2 cellular contexts compared by ENCODE assay signal in the genomic region with DNA sequence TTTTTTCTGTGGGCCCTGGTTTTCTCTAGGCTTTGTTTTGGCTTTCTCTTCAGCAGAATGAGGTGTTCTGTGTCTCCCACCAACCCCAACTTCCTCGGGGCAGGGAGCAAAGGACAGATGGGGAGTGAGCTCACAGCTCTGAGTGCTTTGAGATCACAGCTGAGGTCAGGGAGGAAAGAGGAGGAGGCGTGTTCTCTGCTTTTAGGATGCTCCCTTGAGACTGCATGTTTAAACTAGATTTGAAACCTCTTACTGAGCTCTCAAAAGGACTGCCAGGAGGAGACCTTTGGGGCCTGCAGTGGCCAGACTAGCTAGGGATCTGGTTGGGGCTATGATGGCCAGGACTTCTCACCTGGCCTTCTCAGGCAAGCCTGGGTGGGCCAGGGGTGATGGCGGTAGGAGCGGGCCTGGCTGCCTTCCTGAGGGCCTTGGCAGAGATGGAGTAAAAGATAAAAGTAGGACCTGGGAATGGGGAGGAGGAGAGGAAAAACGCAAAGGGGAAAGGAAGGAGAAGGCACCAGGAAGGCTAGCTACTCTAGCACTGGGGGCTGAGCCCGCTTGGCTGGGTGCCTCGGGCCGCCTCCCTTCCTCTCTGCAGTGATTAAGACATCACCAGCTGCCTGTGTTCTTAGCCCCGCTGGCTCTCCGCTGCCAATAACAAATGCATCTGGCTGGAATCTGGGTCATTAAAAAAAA.
TF ChIP-seq lines count a peak whose summit lies in the region.

No MANE protein-coding gene starts in this region.

TF ChIP-seq in WTC11, 78 proteins besides CTCF, POLR2A, EP300 and RAD21 (continued from another document):
- TF ChIP-seq ZNF512 (CRISPR knock-in tag; IDR thresholded peaks at IDR 0.05; ENCODE audit: borderline replicate concordance), result no peak
- TF ChIP-seq, protein P1, sequence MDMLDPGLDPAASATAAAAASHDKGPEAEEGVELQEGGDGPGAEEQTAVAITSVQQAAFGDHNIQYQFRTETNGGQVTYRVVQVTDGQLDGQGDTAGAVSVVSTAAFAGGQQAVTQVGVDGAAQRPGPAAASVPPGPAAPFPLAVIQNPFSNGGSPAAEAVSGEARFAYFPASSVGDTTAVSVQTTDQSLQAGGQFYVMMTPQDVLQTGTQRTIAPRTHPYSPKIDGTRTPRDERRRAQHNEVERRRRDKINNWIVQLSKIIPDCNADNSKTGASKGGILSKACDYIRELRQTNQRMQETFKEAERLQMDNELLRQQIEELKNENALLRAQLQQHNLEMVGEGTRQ (CRISPR knock-in tag; IDR thresholded peaks at IDR 0.05), result no peak
- TF ChIP-seq NFYB (CRISPR knock-in tag; conservative IDR thresholded peaks at IDR 0.05; ENCODE audit: low read depth), result no peak
- TF ChIP-seq, protein P2, sequence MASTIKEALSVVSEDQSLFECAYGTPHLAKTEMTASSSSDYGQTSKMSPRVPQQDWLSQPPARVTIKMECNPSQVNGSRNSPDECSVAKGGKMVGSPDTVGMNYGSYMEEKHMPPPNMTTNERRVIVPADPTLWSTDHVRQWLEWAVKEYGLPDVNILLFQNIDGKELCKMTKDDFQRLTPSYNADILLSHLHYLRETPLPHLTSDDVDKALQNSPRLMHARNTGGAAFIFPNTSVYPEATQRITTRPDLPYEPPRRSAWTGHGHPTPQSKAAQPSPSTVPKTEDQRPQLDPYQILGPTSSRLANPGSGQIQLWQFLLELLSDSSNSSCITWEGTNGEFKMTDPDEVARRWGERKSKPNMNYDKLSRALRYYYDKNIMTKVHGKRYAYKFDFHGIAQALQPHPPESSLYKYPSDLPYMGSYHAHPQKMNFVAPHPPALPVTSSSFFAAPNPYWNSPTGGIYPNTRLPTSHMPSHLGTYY (CRISPR knock-in tag; IDR thresholded peaks at IDR 0.05), result no peak
- TF ChIP-seq, protein P3, sequence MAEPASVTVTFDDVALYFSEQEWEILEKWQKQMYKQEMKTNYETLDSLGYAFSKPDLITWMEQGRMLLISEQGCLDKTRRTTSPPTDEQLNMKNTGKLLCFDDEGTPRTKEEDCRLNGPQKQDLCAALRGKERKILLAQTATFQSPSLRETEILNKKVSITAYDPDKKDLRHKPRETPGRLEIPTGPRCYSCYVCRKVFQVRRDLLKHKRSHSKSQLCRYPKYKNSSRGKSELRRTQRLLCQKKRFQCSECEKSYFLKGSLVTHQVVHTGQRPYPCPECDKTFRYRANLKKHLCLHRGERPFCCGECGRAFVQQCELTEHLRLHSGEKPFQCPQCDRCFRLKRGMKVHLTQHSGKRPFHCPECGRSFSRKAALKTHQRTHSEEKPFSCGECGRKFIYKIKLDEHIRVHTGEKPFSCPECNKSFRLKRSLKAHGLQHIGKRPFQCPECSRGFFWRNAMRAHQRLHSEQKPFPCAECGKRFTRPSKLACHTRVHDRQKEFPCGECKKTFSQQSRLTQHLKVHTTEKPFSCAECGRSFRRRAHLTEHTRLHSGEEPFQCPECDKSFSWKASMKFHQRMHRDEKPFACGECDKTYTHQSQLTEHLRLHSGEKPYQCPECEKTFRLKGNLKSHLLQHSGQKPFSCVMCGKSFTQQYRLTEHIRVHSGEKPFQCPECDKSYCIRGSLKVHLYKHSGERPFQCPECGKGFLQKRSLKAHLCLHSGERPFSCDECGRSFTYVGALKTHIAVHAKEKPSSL (CRISPR knock-in tag; conservative IDR thresholded peaks at IDR 0.05), result no peak
- TF ChIP-seq, protein P4, sequence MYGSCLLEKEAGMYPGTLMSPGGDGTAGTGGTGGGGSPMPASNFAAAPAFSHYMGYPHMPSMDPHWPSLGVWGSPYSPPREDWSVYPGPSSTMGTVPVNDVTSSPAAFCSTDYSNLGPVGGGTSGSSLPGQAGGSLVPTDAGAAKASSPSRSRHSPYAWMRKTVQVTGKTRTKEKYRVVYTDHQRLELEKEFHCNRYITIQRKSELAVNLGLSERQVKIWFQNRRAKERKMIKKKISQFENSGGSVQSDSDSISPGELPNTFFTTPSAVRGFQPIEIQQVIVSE (CRISPR knock-in tag; IDR thresholded peaks at IDR 0.05; ENCODE audit: borderline replicate concordance), result no peak
- TF ChIP-seq ZNF219 (CRISPR knock-in tag; IDR thresholded peaks at IDR 0.05; ENCODE audit: borderline replicate concordance), result no peak
- TF ChIP-seq GRHL2 (CRISPR knock-in tag; IDR thresholded peaks at IDR 0.05; ENCODE audit: insufficient replicate concordance, severe bottlenecking), result no peak

TF ChIP-seq in GM23338, 12 proteins besides CTCF, POLR2A, EP300 and RAD21:
- TF ChIP-seq, protein P5, sequence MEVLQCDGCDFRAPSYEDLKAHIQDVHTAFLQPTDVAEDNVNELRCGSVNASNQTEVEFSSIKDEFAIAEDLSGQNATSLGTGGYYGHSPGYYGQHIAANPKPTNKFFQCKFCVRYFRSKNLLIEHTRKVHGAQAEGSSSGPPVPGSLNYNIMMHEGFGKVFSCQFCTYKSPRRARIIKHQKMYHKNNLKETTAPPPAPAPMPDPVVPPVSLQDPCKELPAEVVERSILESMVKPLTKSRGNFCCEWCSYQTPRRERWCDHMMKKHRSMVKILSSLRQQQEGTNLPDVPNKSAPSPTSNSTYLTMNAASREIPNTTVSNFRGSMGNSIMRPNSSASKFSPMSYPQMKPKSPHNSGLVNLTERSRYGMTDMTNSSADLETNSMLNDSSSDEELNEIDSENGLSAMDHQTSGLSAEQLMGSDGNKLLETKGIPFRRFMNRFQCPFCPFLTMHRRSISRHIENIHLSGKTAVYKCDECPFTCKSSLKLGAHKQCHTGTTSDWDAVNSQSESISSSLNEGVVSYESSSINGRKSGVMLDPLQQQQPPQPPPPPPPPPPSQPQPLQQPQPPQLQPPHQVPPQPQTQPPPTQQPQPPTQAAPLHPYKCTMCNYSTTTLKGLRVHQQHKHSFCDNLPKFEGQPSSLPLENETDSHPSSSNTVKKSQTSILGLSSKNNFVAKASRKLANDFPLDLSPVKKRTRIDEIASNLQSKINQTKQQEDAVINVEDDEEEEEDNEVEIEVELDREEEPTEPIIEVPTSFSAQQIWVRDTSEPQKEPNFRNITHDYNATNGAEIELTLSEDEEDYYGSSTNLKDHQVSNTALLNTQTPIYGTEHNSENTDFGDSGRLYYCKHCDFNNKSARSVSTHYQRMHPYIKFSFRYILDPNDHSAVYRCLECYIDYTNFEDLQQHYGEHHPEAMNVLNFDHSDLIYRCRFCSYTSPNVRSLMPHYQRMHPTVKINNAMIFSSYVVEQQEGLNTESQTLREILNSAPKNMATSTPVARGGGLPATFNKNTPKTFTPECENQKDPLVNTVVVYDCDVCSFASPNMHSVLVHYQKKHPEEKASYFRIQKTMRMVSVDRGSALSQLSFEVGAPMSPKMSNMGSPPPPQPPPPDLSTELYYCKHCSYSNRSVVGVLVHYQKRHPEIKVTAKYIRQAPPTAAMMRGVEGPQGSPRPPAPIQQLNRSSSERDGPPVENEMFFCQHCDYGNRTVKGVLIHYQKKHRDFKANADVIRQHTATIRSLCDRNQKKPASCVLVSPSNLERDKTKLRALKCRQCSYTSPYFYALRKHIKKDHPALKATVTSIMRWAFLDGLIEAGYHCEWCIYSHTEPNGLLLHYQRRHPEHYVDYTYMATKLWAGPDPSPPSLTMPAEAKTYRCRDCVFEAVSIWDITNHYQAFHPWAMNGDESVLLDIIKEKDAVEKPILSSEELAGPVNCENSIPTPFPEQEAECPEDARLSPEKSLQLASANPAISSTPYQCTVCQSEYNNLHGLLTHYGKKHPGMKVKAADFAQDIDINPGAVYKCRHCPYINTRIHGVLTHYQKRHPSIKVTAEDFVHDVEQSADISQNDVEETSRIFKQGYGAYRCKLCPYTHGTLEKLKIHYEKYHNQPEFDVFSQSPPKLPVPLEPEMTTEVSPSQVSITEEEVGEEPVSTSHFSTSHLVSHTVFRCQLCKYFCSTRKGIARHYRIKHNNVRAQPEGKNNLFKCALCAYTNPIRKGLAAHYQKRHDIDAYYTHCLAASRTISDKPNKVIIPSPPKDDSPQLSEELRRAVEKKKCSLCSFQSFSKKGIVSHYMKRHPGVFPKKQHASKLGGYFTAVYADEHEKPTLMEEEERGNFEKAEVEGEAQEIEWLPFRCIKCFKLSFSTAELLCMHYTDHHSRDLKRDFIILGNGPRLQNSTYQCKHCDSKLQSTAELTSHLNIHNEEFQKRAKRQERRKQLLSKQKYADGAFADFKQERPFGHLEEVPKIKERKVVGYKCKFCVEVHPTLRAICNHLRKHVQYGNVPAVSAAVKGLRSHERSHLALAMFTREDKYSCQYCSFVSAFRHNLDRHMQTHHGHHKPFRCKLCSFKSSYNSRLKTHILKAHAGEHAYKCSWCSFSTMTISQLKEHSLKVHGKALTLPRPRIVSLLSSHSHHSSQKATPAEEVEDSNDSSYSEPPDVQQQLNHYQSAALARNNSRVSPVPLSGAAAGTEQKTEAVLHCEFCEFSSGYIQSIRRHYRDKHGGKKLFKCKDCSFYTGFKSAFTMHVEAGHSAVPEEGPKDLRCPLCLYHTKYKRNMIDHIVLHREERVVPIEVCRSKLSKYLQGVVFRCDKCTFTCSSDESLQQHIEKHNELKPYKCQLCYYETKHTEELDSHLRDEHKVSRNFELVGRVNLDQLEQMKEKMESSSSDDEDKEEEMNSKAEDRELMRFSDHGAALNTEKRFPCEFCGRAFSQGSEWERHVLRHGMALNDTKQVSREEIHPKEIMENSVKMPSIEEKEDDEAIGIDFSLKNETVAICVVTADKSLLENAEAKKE (CRISPR knock-in tag; IDR thresholded peaks at IDR 0.05), result no peak
- TF ChIP-seq POLR2AphosphoS5 (IDR thresholded peaks at IDR 0.05; ENCODE audit: low read depth) (no peak), ZNF331 (CRISPR knock-in tag; IDR thresholded peaks at IDR 0.05; ENCODE audit: low read depth) (no peak), ZNF114 (CRISPR knock-in tag; IDR thresholded peaks at IDR 0.05) (no peak), EZH2phosphoT487 (IDR thresholded peaks at IDR 0.05; ENCODE audit: unreplicated experiment) (no peak), ETS1 (IDR thresholded peaks at IDR 0.05) (no peak), JUNB (IDR thresholded peaks at IDR 0.05; ENCODE audit: unreplicated experiment) (no peak), EZH2 (IDR thresholded peaks at IDR 0.05; ENCODE audit: low read depth, unreplicated experiment) (no peak), NANOG (IDR thresholded peaks at IDR 0.05; ENCODE audit: borderline replicate concordance) (no peak), STAT1 (IDR thresholded peaks at IDR 0.05; ENCODE audit: unreplicated experiment) (no peak), CREB1 (CRISPR knock-in tag; IDR thresholded peaks at IDR 0.05; ENCODE audit: low read depth) (no peak)
- TF ChIP-seq, protein P6, sequence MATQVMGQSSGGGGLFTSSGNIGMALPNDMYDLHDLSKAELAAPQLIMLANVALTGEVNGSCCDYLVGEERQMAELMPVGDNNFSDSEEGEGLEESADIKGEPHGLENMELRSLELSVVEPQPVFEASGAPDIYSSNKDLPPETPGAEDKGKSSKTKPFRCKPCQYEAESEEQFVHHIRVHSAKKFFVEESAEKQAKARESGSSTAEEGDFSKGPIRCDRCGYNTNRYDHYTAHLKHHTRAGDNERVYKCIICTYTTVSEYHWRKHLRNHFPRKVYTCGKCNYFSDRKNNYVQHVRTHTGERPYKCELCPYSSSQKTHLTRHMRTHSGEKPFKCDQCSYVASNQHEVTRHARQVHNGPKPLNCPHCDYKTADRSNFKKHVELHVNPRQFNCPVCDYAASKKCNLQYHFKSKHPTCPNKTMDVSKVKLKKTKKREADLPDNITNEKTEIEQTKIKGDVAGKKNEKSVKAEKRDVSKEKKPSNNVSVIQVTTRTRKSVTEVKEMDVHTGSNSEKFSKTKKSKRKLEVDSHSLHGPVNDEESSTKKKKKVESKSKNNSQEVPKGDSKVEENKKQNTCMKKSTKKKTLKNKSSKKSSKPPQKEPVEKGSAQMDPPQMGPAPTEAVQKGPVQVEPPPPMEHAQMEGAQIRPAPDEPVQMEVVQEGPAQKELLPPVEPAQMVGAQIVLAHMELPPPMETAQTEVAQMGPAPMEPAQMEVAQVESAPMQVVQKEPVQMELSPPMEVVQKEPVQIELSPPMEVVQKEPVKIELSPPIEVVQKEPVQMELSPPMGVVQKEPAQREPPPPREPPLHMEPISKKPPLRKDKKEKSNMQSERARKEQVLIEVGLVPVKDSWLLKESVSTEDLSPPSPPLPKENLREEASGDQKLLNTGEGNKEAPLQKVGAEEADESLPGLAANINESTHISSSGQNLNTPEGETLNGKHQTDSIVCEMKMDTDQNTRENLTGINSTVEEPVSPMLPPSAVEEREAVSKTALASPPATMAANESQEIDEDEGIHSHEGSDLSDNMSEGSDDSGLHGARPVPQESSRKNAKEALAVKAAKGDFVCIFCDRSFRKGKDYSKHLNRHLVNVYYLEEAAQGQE (IDR thresholded peaks at IDR 0.05; ENCODE audit: unreplicated experiment), result no peak
